In the genomic region with DNA sequence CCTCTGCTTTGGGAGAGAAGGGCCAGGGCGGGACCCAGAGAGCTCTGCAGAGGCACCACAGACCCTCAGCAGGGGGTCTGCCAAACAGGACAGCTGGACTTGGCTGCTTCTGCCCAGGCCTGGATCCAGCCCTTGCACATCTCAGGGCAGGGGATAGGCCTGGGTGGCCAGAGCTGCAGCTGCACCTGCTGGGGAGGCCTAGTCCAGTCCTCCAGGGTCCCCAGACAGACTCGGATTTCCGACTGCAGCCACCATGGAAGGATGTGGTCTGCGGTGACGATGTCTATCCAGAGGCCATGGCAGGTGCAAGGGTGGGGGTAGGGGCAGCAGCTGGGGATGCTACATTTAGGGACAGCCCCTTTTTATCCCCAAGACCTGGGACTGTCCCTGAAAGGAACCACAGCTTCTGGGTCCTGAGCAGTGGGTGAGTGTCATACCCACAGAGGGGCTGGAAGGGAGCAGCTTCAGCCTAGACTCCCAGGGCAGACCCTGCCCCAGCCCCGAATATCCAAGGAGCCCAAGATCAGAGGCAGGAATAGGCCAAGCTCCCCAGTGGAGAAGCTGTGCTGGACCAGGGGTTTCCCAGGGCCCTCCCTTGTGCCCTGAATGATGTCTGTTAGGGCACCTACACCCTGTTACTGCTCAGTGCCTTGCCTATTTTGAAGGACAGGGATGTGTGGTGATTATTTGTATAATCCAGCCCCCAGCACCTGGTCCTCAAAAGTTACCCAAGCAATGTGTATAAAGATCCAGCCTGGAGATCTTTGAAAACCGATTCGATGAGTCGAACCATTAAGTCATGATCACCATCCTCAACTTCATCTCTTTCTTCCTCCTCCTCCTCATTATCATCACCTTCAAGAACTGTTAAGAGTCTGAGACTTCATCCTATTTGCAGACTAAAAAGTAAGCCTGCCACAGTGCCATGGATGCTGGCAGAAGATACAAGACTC, we compare ENCODE assay signal across 11 cellular contexts. TPM values are rescaled to one million over a fixed set of nuclear protein-coding genes. Genes with fewer than 3 reads are reported as not detected.
DNase-seq lines count a peak whose midpoint lies in the region; ATAC-seq and TF ChIP-seq lines count a peak whose summit lies in the region.
"Had no signal": no experiment of that assay in that cellular context is flagged by ENCODE, and none has a peak within 500 bp of the region (broad histone marks: within the 10 kb centered on the region; RNA-seq: fewer than 3 reads in every experiment).

No MANE protein-coding gene starts in this region.

- H3K4me3 Mint-ChIP-seq in T-helper 17 cell = no peak overlapping the region

- no peaks in the 10 kb centered on the region for H3K4me1 ChIP-seq in ovary (ENCODE audit: insufficient read depth)

- no peaks in the 10 kb centered on the region for H3K36me3 ChIP-seq in ovary

- TF ChIP-seq CTCF in ovary (IDR thresholded peaks at IDR 0.05) = no peak

- no peak overlapping the region for H3K27ac Mint-ChIP-seq in T-helper 17 cell

- DNase-seq in activated CD4-positive, CD25-positive, alpha-beta regulatory T cell (lab: John Stamatoyannopoulos, UW) = no peak
- no peak for DNase-seq in T-helper 17 cell
- DNase-seq in stimulated activated CD4-positive, alpha-beta T cell treated with anti-CD3 and anti-CD28 coated beads, Interleukin-2, amount 100 ng/mL, for 24 hours = peak; percentile 24 to 64
- no peak for DNase-seq in ovary
- no peak for DNase-seq in activated effector memory CD4-positive, alpha-beta T cell treated with Interleukin-2 at 50 U/mL for 16 hours
- DNase-seq: foreskin melanocyte, NCI-H446 treated with DMSO at 0.1 percent for 48 hours had no signal

- no peak for TF ChIP-seq EP300 in ovary (IDR thresholded peaks at IDR 0.05)

- peaks cover 23% of the 10 kb centered on the region for H3K27me3 Mint-ChIP-seq in T-helper 17 cell

- H3K4me3 ChIP-seq in ovary = no peak overlapping the region

- TF ChIP-seq POLR2A in ovary (IDR thresholded peaks at IDR 0.05) = no peak

- H3K27ac ChIP-seq in ovary = no peak overlapping the region

- intact Hi-C loops in ovary (cut with DNase I) = no loop called here

- H3K4me1 Mint-ChIP-seq in T-helper 17 cell = peaks cover 2% of the 10 kb centered on the region

- no peaks in the 10 kb centered on the region for H3K27me3 ChIP-seq in ovary

- H3K9me3 ChIP-seq in T-helper 17 cell (ENCODE audit: control insufficient read depth, low read length, poor library complexity, severe bottlenecking) = no peaks in the 10 kb centered on the region
- no peaks in the 10 kb centered on the region for H3K9me3 ChIP-seq in ovary

- no peaks in the 10 kb centered on the region for H3K36me3 Mint-ChIP-seq in T-helper 17 cell (ENCODE audit: low read depth)

- WGBS in ovary, 3 donors = 83 to 91% (median 84%) methylated on average over 9 of the region's 9 CpGs

- ATAC-seq in activated CD4-positive, CD25-positive, alpha-beta regulatory T cell treated with anti-CD3 and anti-CD28 coated beads, Interleukin-2, amount 50 U/mL, for 24 hours = peak; percentile 48 to 60
- ATAC-seq in HG02763 (IDR thresholded peaks at IDR 0.05; ENCODE audit: unreplicated experiment) (peak; percentile 60), T-helper 17 cell (peak; percentile 69), GM18858 (IDR thresholded peaks at IDR 0.05; ENCODE audit: unreplicated experiment) (no peak)

RNA-seq across cellular contexts. Expression of gene IGLL5, which starts 2.5 kb away (rescaled TPM):
- total RNA-seq in T-helper 17 cell (1 to 10 TPM in 1 of 2 donors, not detected in 1; 1.9 TPM), ovary (1 to 10 TPM in 3 of 7 donors, under 1 TPM in 3, not detected in 1; 0.40 to 9.8 (median 1.0) TPM)
- polyA plus RNA-seq in ovary = 1 to 10 TPM; 1.7 to 9.4 TPM
- total RNA-seq: A172 had no signal

Comparison
In these comparisons a context has a peak if more than half of its experiments do, and no peak if none do; other contexts are left out.
1. DNase-seq: peak in stimulated activated CD4-positive, alpha-beta T cell treated with anti-CD3 and anti-CD28 coated beads, Interleukin-2, amount 100 ng/mL, for 24 hours (2 of 2); none in activated CD4-positive, CD25-positive, alpha-beta regulatory T cell (0 of 4), T-helper 17 cell (0 of 3), ovary (0 of 5) and activated effector memory CD4-positive, alpha-beta T cell treated with Interleukin-2 at 50 U/mL for 16 hours (single experiment).